ENCODE assay signal across 8 cellular contexts in the genomic region with DNA sequence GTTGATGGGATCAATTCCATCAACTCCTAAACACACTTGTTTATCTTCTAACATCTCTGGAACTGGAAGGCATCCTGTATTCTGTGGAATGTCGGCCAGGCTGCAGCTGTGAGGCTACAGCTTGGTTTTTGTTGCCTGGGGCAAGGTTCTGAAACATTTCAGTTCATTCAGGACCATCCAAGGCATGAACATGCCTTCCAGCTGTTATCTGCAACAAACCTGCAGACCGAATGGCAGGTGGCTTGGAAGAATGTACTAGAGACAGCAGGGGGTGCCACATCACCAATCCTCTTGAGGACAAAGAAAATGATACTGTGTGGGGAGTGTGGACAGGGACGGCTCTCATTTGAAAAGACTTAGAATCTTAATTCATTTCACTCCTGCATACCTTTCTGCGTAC. TPM values are rescaled to one million over a fixed set of nuclear protein-coding genes. Genes with fewer than 3 reads are reported as not detected.
A peak's percentile ranks its signal among the peaks of the same experiment; 100 is the strongest.
DNase-seq lines count a peak whose midpoint lies in the region; ATAC-seq, FAIRE-seq and TF ChIP-seq lines count a peak whose summit lies in the region.

No MANE protein-coding gene starts in this region.

- H3K9ac ChIP-seq in H1 (replicated peaks in 1 of 4; ENCODE audit: extremely low read depth in 1 of 4, low read depth in 3 of 4, low read length in 3 of 4) (no peak overlapping the region), parathyroid adenoma (no peak overlapping the region)

- no peak overlapping the region for H2AFZ ChIP-seq in H1 (ENCODE audit: low read length)
- no peak overlapping the region for H2AFZ ChIP-seq in parathyroid adenoma

- H3K9me3 ChIP-seq in H1 (ENCODE audit: insufficient read depth in 2 of 2, low read depth in 1 of 2, low read length in 1 of 2) (peaks cover 3 to 4% of the 10 kb centered on the region in 2 experiments; a peak in 1 of 4 replicates), parathyroid adenoma (ENCODE audit: control insufficient read depth, low read length) (no peaks in the 10 kb centered on the region)

- H3K4me2 ChIP-seq in H1 (ENCODE audit: insufficient read depth in 1 of 2, low read depth in 2 of 2, low read length in 2 of 2) (no peak overlapping the region), parathyroid adenoma (ENCODE audit: low read length) (no peak overlapping the region)

- no peak for FAIRE-seq in H1 (lab: Jason Lieb, UNC)

- H3K4me1 ChIP-seq in H1 (replicated peaks in 1 of 4; ENCODE audit: control insufficient read depth in 3 of 4, insufficient read depth in 4 of 4, low read length in 3 of 4), result no peaks in the 10 kb centered on the region
- H3K4me1 ChIP-seq in parathyroid adenoma, result no peaks in the 10 kb centered on the region

- no peak overlapping the region for H2BK5ac ChIP-seq in H1 (ENCODE audit: low read depth, low read length)

- no peak overlapping the region for H2BK120ac ChIP-seq in H1 (replicated peaks; ENCODE audit: low read depth, low read length)

- H3K27me3 ChIP-seq in H1 (replicated peaks in 1 of 4; ENCODE audit: control insufficient read depth in 3 of 4, extremely low read depth in 1 of 4, insufficient read depth in 3 of 4, low read length in 3 of 4) (no peaks in the 10 kb centered on the region), parathyroid adenoma (ENCODE audit: control insufficient read depth, insufficient read depth, low read length) (no peaks in the 10 kb centered on the region)

- H3K79me1 ChIP-seq in H1 (ENCODE audit: low read depth, low read length), result no peaks in the 10 kb centered on the region

- 81% methylated on average over 4 of the region's 4 CpGs; no CpG with 5 or more reads in 1 of the 2 experiments for WGBS in H1 (ENCODE audit: extremely low coverage in 1 of 2, insufficient coverage in 1 of 2, insufficient read length in 1 of 2, insufficient replicate concordance in 2 of 2, low coverage in 1 of 2, low lambda C conversion rate in 2 of 2, missing lambda C conversion rate in 1 of 2), 2 experiments

- no peaks in the 10 kb centered on the region for H3K23me2 ChIP-seq in H1 (ENCODE audit: low read depth, low read length)

- TF ChIP-seq POLR2A in H1 (IDR thresholded peaks at IDR 0.05; ENCODE audit: control extremely low read depth in 1 of 2, low read depth in 2 of 2, low read length in 2 of 2), result no peak

- no peak overlapping the region for H3K14ac ChIP-seq in H1 (ENCODE audit: insufficient read length)

- no peak overlapping the region for H3K4ac ChIP-seq in H1 (replicated peaks; ENCODE audit: insufficient read length, low read depth, low read length)

- H2AK5ac ChIP-seq in H1 (ENCODE audit: low read depth, low read length), result no peak overlapping the region

- TF ChIP-seq CTCF in AG09309 (IDR thresholded peaks at IDR 0.05; ENCODE audit: control insufficient read depth, insufficient read depth, low read depth, low read length, missing control alignments) (peak; percentile 41), GM12864 (IDR thresholded peaks at IDR 0.05; ENCODE audit: low read depth, low read length, missing control alignments) (peak; percentile 40), H1 (IDR thresholded peaks at IDR 0.05; ENCODE audit: control extremely low read depth in 1 of 3, insufficient read depth in 1 of 3, low read depth in 1 of 3, low read length in 3 of 3) (0 out of 4 replicates have a peak, but pooled peaks of 1 of the 3 experiments have one; percentile 11), parathyroid adenoma (IDR thresholded peaks at IDR 0.05) (peak; percentile 43)

- H3K36me3 ChIP-seq in H1 (ENCODE audit: control insufficient read depth in 2 of 4, insufficient read depth in 4 of 4, low read length in 3 of 4) (no peaks in the 10 kb centered on the region), parathyroid adenoma (ENCODE audit: control insufficient read depth, insufficient read depth, low read length) (no peaks in the 10 kb centered on the region)

- ATAC-seq in HG03039 (IDR thresholded peaks at IDR 0.05; ENCODE audit: unreplicated experiment) (no peak), HG03280 (IDR thresholded peaks at IDR 0.05; ENCODE audit: unreplicated experiment) (no peak)

- no peaks in the 10 kb centered on the region for H3K79me2 ChIP-seq in H1 (ENCODE audit: control insufficient read depth in 1 of 2, insufficient read depth in 2 of 2, low read length in 2 of 2)
- no peaks in the 10 kb centered on the region for H3K79me2 ChIP-seq in parathyroid adenoma

- H3K56ac ChIP-seq in H1 (replicated peaks; ENCODE audit: insufficient read length, low read depth, low read length), result no peak overlapping the region

- TF ChIP-seq RAD21 in H1 (IDR thresholded peaks at IDR 0.05 in 1 of 2, conservative IDR thresholded peaks at IDR 0.05 in 1 of 2; ENCODE audit: low read depth in 2 of 2, low read length in 2 of 2), result peak; percentile 14 to 29; a peak in 2 of 4 replicates

- CTCF ChIA-PET in H1 (lab: Charles Lee; ENCODE audit: partially characterized antibody), result interaction anchor here (0.6 to 4.4 kb wide), 5 partner anchors 11 to 547 kb away, joined by 3 to 23 read pairs (median 4); a partner anchor contains a TSS

- no peak overlapping the region for H4K5ac ChIP-seq in H1 (ENCODE audit: insufficient read length, low read depth, low read length)

- no peak overlapping the region for H3K4me3 ChIP-seq in AG09309 (ENCODE audit: control insufficient read depth, low read depth, low read length)
- H3K4me3 ChIP-seq in GM12864 (ENCODE audit: low read depth, low read length), result no peak overlapping the region
- no peak overlapping the region for H3K4me3 ChIP-seq in H1 (ENCODE audit: extremely low read depth in 1 of 4, insufficient read depth in 2 of 4, low read depth in 3 of 4, low read length in 4 of 4)
- no peak overlapping the region for H3K4me3 ChIP-seq in parathyroid adenoma (ENCODE audit: low read depth, low read length)

- POLR2A ChIA-PET in H1 (lab: Charles Lee; ENCODE audit: partially characterized antibody), result no interaction called here

- H3K27ac ChIP-seq in H1 (ENCODE audit: low read depth, low read length) (no peak overlapping the region), parathyroid adenoma (no peak overlapping the region)

- no peak overlapping the region for H4K8ac ChIP-seq in H1 (ENCODE audit: extremely low read depth, insufficient read depth, low read length)

- no peak for DNase-seq in AG09309 (ENCODE audit: low read depth)
- no peak for DNase-seq in GM12864 (ENCODE audit: low read depth)
- DNase-seq in NCI-H526 treated with DMSO at 0.1 percent for 48 hours (lab: John Stamatoyannopoulos, UW), result peak; percentile 34
- DNase-seq in H1 (ENCODE audit: low read depth in 1 of 2, low spot score in 2 of 2), result no peak
- DNase-seq in ureter (ENCODE audit: low spot score), result no peak

- H3K18ac ChIP-seq in H1 (ENCODE audit: extremely low read depth, low read length), result no peak overlapping the region

- H2BK12ac ChIP-seq in H1 (ENCODE audit: low read depth, low read length), result no peak overlapping the region

- no peak overlapping the region for H2BK20ac ChIP-seq in H1 (ENCODE audit: low read length)

- no peaks in the 10 kb centered on the region for H4K20me1 ChIP-seq in H1 (replicated peaks in 1 of 2; ENCODE audit: control insufficient read depth in 1 of 2, insufficient read depth in 2 of 2, low read length in 2 of 2)

- H3K23ac ChIP-seq in H1 (ENCODE audit: insufficient read length), result no peak overlapping the region

- no peak overlapping the region for H2BK15ac ChIP-seq in H1 (ENCODE audit: low read length)

- TF ChIP-seq EP300 in H1 (IDR thresholded peaks at IDR 0.05; ENCODE audit: borderline replicate concordance in 1 of 2, low read depth in 2 of 2, low read length in 2 of 2), result no peak

- no peak overlapping the region for H4K91ac ChIP-seq in H1 (replicated peaks; ENCODE audit: insufficient read length, low read length)

TF ChIP-seq in H1, 55 proteins besides CTCF, POLR2A, EP300 and RAD21 (continues in another document):
- TF ChIP-seq KDM1A (IDR thresholded peaks at IDR 0.05; ENCODE audit: borderline replicate concordance, low read length) (no peak), RFX5 (IDR thresholded peaks at IDR 0.05; ENCODE audit: borderline replicate concordance, low read depth, low read length) (no peak), PHF8 (conservative IDR thresholded peaks at IDR 0.05; ENCODE audit: low read depth, low read length) (no peak), MAFK (IDR thresholded peaks at IDR 0.05; ENCODE audit: low read depth, low read length) (no peak), KDM4A (IDR thresholded peaks at IDR 0.05; ENCODE audit: low read depth, low read length, severe bottlenecking) (no peak)

RNA-seq across cellular contexts. Expression of a gene that starts 12.4 kb away (rescaled TPM):
- total RNA-seq in H1 (2021; fragmentation: NEBNext Ultra II Directional; extraction: Animal tissue kit (Norgen Biotek cat#: 25700)), result 0.11 and 0.15 TPM in 2 replicates
- polyA plus RNA-seq in H1 (2011; rRNA removed), result 0.02 TPM in 1 of 2 replicates, not detected in the other
- not detected for polyA plus RNA-seq in H1 (2011; cell fraction: cytosol; rRNA removed)
- 0.06 TPM for polyA plus RNA-seq in H1 (2011; cell fraction: nucleus; rRNA removed)
- 0.04 TPM in 1 of 4 replicates, not detected in the others for polyA plus RNA-seq in H1 (2012, experiment 1 of 2)
- not detected for polyA plus RNA-seq in H1 (2012, experiment 2 of 2)
- not detected for polyA plus RNA-seq in H1 (2013, experiment 1 of 2)
- polyA plus RNA-seq in H1 (2013, experiment 2 of 2), result under 0.01 TPM
- polyA minus RNA-seq in H1 (2011; rRNA and poly(A)+ RNA removed), result 0.06 and 0.12 TPM in 2 replicates
- not detected for polyA minus RNA-seq in H1 (2011; cell fraction: cytosol; rRNA and poly(A)+ RNA removed)
- 0.90 TPM for polyA minus RNA-seq in H1 (2011; cell fraction: nucleus; rRNA and poly(A)+ RNA removed)
- 0.29 TPM for total RNA-seq in ureter

RNA-seq across cellular contexts. Expression of a gene that starts 34.1 kb away (rescaled TPM):
- 5.0 and 5.4 TPM in 2 replicates for total RNA-seq in H1 (2021; fragmentation: NEBNext Ultra II Directional; extraction: Animal tissue kit (Norgen Biotek cat#: 25700))
- 5.4 and 7.6 TPM in 2 replicates for polyA plus RNA-seq in H1 (2011; rRNA removed)
- 5.5 TPM for polyA plus RNA-seq in H1 (2011; cell fraction: cytosol; rRNA removed)
- polyA plus RNA-seq in H1 (2011; cell fraction: nucleus; rRNA removed), result 7.6 TPM
- 3.2 to 5.1 TPM (median 4.1 TPM) in 4 replicates for polyA plus RNA-seq in H1 (2012, experiment 1 of 2)
- polyA plus RNA-seq in H1 (2012, experiment 2 of 2), result 2.9 TPM
- polyA plus RNA-seq in H1 (2013, experiment 1 of 2), result 2.5 TPM
- 2.9 TPM for polyA plus RNA-seq in H1 (2013, experiment 2 of 2)
- 3.6 and 4.1 TPM in 2 replicates for polyA minus RNA-seq in H1 (2011; rRNA and poly(A)+ RNA removed)
- polyA minus RNA-seq in H1 (2011; cell fraction: cytosol; rRNA and poly(A)+ RNA removed), result 5.1 TPM
- 4.3 TPM for polyA minus RNA-seq in H1 (2011; cell fraction: nucleus; rRNA and poly(A)+ RNA removed)
- 4.7 TPM for total RNA-seq in ureter
